1 cellular context compared by ENCODE assay signal in genomic region chr7:143906895-143907294, GRCh38.
A peak's percentile ranks its signal among the peaks of the same experiment; 100 is the strongest.
TF ChIP-seq lines count a peak whose summit lies in the region.

No MANE protein-coding gene starts in this region.

TF ChIP-seq in HepG2, 621 proteins besides CTCF, POLR2A, EP300 and RAD21 (continued from another document and continues in another):
- peak; percentile 51 for TF ChIP-seq HNF1A (IDR thresholded peaks at IDR 0.05; ENCODE audit: low read depth)
- TF ChIP-seq HNF1A (CRISPR knock-in tag; IDR thresholded peaks at IDR 0.05; ENCODE audit: borderline replicate concordance), result peak; percentile 74; the same call in 1 of the 2 replicates
- no peak for TF ChIP-seq WIZ (CRISPR knock-in tag; IDR thresholded peaks at IDR 0.05)
- no peak for TF ChIP-seq ZNF296 (CRISPR knock-in tag; conservative IDR thresholded peaks at IDR 0.05)
- TF ChIP-seq TRAFD1 (CRISPR knock-in tag; IDR thresholded peaks at IDR 0.05; ENCODE audit: borderline replicate concordance), result no peak
- TF ChIP-seq AHDC1 (CRISPR knock-in tag; IDR thresholded peaks at IDR 0.05; ENCODE audit: borderline replicate concordance), result peak; percentile 93
- TF ChIP-seq, protein P1, sequence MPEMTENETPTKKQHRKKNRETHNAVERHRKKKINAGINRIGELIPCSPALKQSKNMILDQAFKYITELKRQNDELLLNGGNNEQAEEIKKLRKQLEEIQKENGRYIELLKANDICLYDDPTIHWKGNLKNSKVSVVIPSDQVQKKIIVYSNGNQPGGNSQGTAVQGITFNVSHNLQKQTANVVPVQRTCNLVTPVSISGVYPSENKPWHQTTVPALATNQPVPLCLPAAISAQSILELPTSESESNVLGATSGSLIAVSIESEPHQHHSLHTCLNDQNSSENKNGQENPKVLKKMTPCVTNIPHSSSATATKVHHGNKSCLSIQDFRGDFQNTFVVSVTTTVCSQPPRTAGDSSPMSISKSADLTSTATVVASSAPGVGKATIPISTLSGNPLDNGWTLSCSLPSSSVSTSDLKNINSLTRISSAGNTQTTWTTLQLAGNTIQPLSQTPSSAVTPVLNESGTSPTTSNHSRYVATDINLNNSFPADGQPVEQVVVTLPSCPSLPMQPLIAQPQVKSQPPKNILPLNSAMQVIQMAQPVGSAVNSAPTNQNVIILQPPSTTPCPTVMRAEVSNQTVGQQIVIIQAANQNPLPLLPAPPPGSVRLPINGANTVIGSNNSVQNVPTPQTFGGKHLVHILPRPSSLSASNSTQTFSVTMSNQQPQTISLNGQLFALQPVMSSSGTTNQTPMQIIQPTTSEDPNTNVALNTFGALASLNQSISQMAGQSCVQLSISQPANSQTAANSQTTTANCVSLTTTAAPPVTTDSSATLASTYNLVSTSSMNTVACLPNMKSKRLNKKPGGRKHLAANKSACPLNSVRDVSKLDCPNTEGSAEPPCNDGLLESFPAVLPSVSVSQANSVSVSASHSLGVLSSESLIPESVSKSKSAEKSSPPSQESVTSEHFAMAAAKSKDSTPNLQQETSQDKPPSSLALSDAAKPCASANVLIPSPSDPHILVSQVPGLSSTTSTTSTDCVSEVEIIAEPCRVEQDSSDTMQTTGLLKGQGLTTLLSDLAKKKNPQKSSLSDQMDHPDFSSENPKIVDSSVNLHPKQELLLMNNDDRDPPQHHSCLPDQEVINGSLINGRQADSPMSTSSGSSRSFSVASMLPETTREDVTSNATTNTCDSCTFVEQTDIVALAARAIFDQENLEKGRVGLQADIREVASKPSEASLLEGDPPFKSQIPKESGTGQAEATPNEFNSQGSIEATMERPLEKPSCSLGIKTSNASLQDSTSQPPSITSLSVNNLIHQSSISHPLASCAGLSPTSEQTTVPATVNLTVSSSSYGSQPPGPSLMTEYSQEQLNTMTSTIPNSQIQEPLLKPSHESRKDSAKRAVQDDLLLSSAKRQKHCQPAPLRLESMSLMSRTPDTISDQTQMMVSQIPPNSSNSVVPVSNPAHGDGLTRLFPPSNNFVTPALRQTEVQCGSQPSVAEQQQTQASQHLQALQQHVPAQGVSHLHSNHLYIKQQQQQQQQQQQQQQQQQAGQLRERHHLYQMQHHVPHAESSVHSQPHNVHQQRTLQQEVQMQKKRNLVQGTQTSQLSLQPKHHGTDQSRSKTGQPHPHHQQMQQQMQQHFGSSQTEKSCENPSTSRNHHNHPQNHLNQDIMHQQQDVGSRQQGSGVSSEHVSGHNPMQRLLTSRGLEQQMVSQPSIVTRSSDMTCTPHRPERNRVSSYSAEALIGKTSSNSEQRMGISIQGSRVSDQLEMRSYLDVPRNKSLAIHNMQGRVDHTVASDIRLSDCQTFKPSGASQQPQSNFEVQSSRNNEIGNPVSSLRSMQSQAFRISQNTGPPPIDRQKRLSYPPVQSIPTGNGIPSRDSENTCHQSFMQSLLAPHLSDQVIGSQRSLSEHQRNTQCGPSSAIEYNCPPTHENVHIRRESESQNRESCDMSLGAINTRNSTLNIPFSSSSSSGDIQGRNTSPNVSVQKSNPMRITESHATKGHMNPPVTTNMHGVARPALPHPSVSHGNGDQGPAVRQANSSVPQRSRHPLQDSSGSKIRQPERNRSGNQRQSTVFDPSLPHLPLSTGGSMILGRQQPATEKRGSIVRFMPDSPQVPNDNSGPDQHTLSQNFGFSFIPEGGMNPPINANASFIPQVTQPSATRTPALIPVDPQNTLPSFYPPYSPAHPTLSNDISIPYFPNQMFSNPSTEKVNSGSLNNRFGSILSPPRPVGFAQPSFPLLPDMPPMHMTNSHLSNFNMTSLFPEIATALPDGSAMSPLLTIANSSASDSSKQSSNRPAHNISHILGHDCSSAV (CRISPR knock-in tag; IDR thresholded peaks at IDR 0.05; ENCODE audit: borderline replicate concordance), result no peak
- no peak for TF ChIP-seq TSC22D2 (CRISPR knock-in tag; IDR thresholded peaks at IDR 0.05; ENCODE audit: borderline replicate concordance)
- TF ChIP-seq, protein P2, sequence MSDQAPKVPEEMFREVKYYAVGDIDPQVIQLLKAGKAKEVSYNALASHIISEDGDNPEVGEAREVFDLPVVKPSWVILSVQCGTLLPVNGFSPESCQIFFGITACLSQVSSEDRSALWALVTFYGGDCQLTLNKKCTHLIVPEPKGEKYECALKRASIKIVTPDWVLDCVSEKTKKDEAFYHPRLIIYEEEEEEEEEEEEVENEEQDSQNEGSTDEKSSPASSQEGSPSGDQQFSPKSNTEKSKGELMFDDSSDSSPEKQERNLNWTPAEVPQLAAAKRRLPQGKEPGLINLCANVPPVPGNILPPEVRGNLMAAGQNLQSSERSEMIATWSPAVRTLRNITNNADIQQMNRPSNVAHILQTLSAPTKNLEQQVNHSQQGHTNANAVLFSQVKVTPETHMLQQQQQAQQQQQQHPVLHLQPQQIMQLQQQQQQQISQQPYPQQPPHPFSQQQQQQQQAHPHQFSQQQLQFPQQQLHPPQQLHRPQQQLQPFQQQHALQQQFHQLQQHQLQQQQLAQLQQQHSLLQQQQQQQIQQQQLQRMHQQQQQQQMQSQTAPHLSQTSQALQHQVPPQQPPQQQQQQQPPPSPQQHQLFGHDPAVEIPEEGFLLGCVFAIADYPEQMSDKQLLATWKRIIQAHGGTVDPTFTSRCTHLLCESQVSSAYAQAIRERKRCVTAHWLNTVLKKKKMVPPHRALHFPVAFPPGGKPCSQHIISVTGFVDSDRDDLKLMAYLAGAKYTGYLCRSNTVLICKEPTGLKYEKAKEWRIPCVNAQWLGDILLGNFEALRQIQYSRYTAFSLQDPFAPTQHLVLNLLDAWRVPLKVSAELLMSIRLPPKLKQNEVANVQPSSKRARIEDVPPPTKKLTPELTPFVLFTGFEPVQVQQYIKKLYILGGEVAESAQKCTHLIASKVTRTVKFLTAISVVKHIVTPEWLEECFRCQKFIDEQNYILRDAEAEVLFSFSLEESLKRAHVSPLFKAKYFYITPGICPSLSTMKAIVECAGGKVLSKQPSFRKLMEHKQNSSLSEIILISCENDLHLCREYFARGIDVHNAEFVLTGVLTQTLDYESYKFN (CRISPR knock-in tag; conservative IDR thresholded peaks at IDR 0.05), result peak; percentile 95
- no peak for TF ChIP-seq YY1 (IDR thresholded peaks at IDR 0.05; ENCODE audit: insufficient read depth, insufficient replicate concordance, low read depth, low read length)
- TF ChIP-seq MYC (CRISPR knock-in tag; IDR thresholded peaks at IDR 0.05; ENCODE audit: borderline replicate concordance), result peak; percentile 57; the same call in 1 of the 2 replicates
- TF ChIP-seq ZBTB8A (CRISPR knock-in tag; IDR thresholded peaks at IDR 0.05; ENCODE audit: borderline replicate concordance, low read depth), result no peak
- TF ChIP-seq, protein P3, sequence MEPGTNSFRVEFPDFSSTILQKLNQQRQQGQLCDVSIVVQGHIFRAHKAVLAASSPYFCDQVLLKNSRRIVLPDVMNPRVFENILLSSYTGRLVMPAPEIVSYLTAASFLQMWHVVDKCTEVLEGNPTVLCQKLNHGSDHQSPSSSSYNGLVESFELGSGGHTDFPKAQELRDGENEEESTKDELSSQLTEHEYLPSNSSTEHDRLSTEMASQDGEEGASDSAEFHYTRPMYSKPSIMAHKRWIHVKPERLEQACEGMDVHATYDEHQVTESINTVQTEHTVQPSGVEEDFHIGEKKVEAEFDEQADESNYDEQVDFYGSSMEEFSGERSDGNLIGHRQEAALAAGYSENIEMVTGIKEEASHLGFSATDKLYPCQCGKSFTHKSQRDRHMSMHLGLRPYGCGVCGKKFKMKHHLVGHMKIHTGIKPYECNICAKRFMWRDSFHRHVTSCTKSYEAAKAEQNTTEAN (CRISPR knock-in tag; conservative IDR thresholded peaks at IDR 0.05), result peak; percentile 69; the same call in 1 of the 2 replicates
- TF ChIP-seq ZMYM4 (CRISPR knock-in tag; IDR thresholded peaks at IDR 0.05), result peak; percentile 88
- no peak for TF ChIP-seq HNRNPK (IDR thresholded peaks at IDR 0.05; ENCODE audit: low read depth, low read length, poor library complexity, severe bottlenecking)
- TF ChIP-seq MIER3 (CRISPR knock-in tag; IDR thresholded peaks at IDR 0.05; ENCODE audit: borderline replicate concordance), result peak; percentile 90; the same call in 1 of the 2 replicates
- no peak for TF ChIP-seq DR1 (CRISPR knock-in tag; IDR thresholded peaks at IDR 0.05)
- no peak for TF ChIP-seq DNMT1 (CRISPR knock-in tag; IDR thresholded peaks at IDR 0.05)
- peak; percentile 88 for TF ChIP-seq SIX4 (CRISPR knock-in tag; IDR thresholded peaks at IDR 0.05)
- TF ChIP-seq CENPX (CRISPR knock-in tag; IDR thresholded peaks at IDR 0.05), result no peak
- TF ChIP-seq ZNF678 (CRISPR knock-in tag; IDR thresholded peaks at IDR 0.05), result no peak
- TF ChIP-seq ATF3 (CRISPR knock-in tag; IDR thresholded peaks at IDR 0.05), result 0 out of 2 replicates have a peak, but pooled peaks have one; percentile 22
- TF ChIP-seq CSRNP1 (CRISPR knock-in tag; IDR thresholded peaks at IDR 0.05), result peak; percentile 49; the same call in 1 of the 2 replicates
